Comparison of ENCODE assay signal across 19 cellular contexts in genomic region chr2:98522854-98523253, GRCh38.
DNase-seq lines count a peak whose midpoint lies in the region; ATAC-seq and TF ChIP-seq lines count a peak whose summit lies in the region.
"Had no signal": no experiment of that assay in that cellular context is flagged by ENCODE, and none has a peak within 500 bp of the region (broad histone marks: within the 10 kb centered on the region; RNA-seq: fewer than 3 reads in every experiment).

No MANE protein-coding gene starts in this region.

- CTCF ChIA-PET in A673 (lab: Charles Lee), result no interaction called here
- CTCF ChIA-PET in mammary epithelial cell (lab: Charles Lee; ENCODE audit: low non-redundant PET), result no interaction called here

- H3K27me3 Mint-ChIP-seq in endodermal cell (ENCODE audit: insufficient read depth), result no peaks in the 10 kb centered on the region

- BruUV-seq in A673 (replicated peaks; lab: Mats Ljungman, UMichigan) (no TSS peak), mammary epithelial cell (replicated peaks; lab: Mats Ljungman, UMichigan) (no TSS peak)

- H4K20me1 ChIP-seq in mammary epithelial cell (ENCODE audit: insufficient read depth, low read length), result no peaks in the 10 kb centered on the region

- in situ Hi-C loops in mammary epithelial cell (cut with MboI; ENCODE audit: low sequenced_read_pairs in 2 of 2), result no loop called here

- H3K4me1 ChIP-seq in A673 (ENCODE audit: insufficient read depth, low read length, poor library complexity, severe bottlenecking), result peaks cover 10% of the 10 kb centered on the region
- no peaks in the 10 kb centered on the region for H3K4me1 ChIP-seq in endodermal cell (ENCODE audit: control insufficient read depth, insufficient read depth, low read length)
- peaks cover 0 to 7% of the 10 kb centered on the region in 2 donors for H3K4me1 ChIP-seq in left lung
- H3K4me1 ChIP-seq in mammary epithelial cell (ENCODE audit: insufficient read depth, low read length), result no peaks in the 10 kb centered on the region

- no peak overlapping the region for H3K4me3 Mint-ChIP-seq in endodermal cell

- POLR2A ChIA-PET in A673 (lab: Charles Lee; ENCODE audit: low non-redundant PET), result no interaction called here

- no peaks in the 10 kb centered on the region for H3K27me3 ChIP-seq in A673 (replicated peaks; ENCODE audit: insufficient read depth, low read depth, low read length, poor library complexity)
- H3K27me3 ChIP-seq in endodermal cell (ENCODE audit: control insufficient read depth, insufficient read depth, low read length, poor library complexity, severe bottlenecking), result no peaks in the 10 kb centered on the region
- H3K27me3 ChIP-seq in left lung, result no peaks in the 10 kb centered on the region
- peaks cover 4% of the 10 kb centered on the region for H3K27me3 ChIP-seq in mammary epithelial cell (ENCODE audit: insufficient read depth, low read length)
- H3K27me3 ChIP-seq: SJCRH30 had no signal

- no peak for ATAC-seq in left lung

- dilution Hi-C loops in mammary epithelial cell (cut with HindIII; ENCODE audit: low sequenced_read_pairs), result no loop called here

- peak overlapping the region; percentile 33 for H3K27ac ChIP-seq in A673 (ENCODE audit: low read depth, low read length, poor library complexity, severe bottlenecking)
- H3K27ac ChIP-seq in endodermal cell (ENCODE audit: low read depth, low read length), result no peak overlapping the region
- no peak overlapping the region for H3K27ac ChIP-seq in left lung
- H3K27ac ChIP-seq in mammary epithelial cell (ENCODE audit: insufficient read depth, low read depth, low read length), result no peak overlapping the region
- H3K27ac ChIP-seq: C4-2B, KMS-11, SJCRH30 had no signal

- TF ChIP-seq CTCF in A673 (conservative IDR thresholded peaks at IDR 0.05; ENCODE audit: low read depth, low read length) (no peak), endodermal cell (conservative IDR thresholded peaks at IDR 0.05) (no peak), left lung (IDR thresholded peaks at IDR 0.05) (no peak), mammary epithelial cell (conservative IDR thresholded peaks at IDR 0.05 in 1 of 2, IDR thresholded peaks at IDR 0.05 in 1 of 2; ENCODE audit: extremely low read depth in 1 of 2, insufficient read depth in 1 of 2, low read depth in 1 of 2, low read length in 2 of 2) (no peak)

- intact Hi-C loops in A673 (cut with micrococcal nuclease; ENCODE audit: unreplicated experiment), result no loop called here
- intact Hi-C loops in left lung (cut with DNase I), result no loop called here
- intact Hi-C loops in mammary epithelial cell (cut with micrococcal nuclease), result no loop called here

- H3K36me3 ChIP-seq in A673 (ENCODE audit: insufficient read depth, low read length, poor library complexity, severe bottlenecking), result no peaks in the 10 kb centered on the region
- peaks cover 87% of the 10 kb centered on the region for H3K36me3 ChIP-seq in endodermal cell (ENCODE audit: control insufficient read depth, insufficient read depth, low read length)
- H3K36me3 ChIP-seq in left lung, result peaks cover 0 to 27% of the 10 kb centered on the region in 2 donors
- H3K36me3 ChIP-seq in mammary epithelial cell (ENCODE audit: insufficient read depth, low read length), result no peaks in the 10 kb centered on the region
- H3K36me3 ChIP-seq: SJCRH30 had no signal

- no peak overlapping the region for H2AFZ ChIP-seq in mammary epithelial cell (ENCODE audit: low read depth, low read length)

- no peak overlapping the region for H3K27ac Mint-ChIP-seq in endodermal cell

- H3K36me3 Mint-ChIP-seq in endodermal cell (ENCODE audit: low read depth), result peaks cover 61% of the 10 kb centered on the region

- H3K79me2 ChIP-seq in mammary epithelial cell (ENCODE audit: insufficient read depth, low read length), result no peaks in the 10 kb centered on the region

- H3K4me3 ChIP-seq in A673 (ENCODE audit: low read depth, low read length, poor library complexity, severe bottlenecking), result no peak overlapping the region
- H3K4me3 ChIP-seq in endodermal cell (ENCODE audit: low read length), result peak overlapping the region; percentile 36
- no peak overlapping the region for H3K4me3 ChIP-seq in left lung
- no peak overlapping the region for H3K4me3 ChIP-seq in mammary epithelial cell (replicated peaks in 1 of 3; ENCODE audit: insufficient read depth in 1 of 3, low read depth in 2 of 3, low read length in 3 of 3)
- H3K4me3 ChIP-seq: SJCRH30 had no signal

- H3K4me2 ChIP-seq in mammary epithelial cell (ENCODE audit: insufficient read depth, low read depth, low read length), result no peak overlapping the region
- H3K4me2 ChIP-seq: KMS-11 had no signal

- H3K9ac ChIP-seq in endodermal cell (ENCODE audit: extremely low read depth, low read length, poor library complexity, severe bottlenecking), result no peak overlapping the region
- no peak overlapping the region for H3K9ac ChIP-seq in mammary epithelial cell (ENCODE audit: insufficient read depth, low read length)
- H3K9ac ChIP-seq: KMS-11 had no signal

- H3K9me3 ChIP-seq in A673 (ENCODE audit: low read depth, low read length, poor library complexity, severe bottlenecking) (peaks cover 9% of the 10 kb centered on the region), endodermal cell (ENCODE audit: control insufficient read depth, low read length) (peaks cover 49% of the 10 kb centered on the region), left lung (no peaks in the 10 kb centered on the region), mammary epithelial cell (replicated peaks; ENCODE audit: insufficient read depth, low read length) (no peaks in the 10 kb centered on the region)

- 99 to 100% methylated on average over 2 of the region's 2 CpGs for WGBS in endodermal cell (ENCODE audit: insufficient coverage in 1 of 2, insufficient read length in 1 of 2), 2 experiments
- 94% methylated on average over 2 of the region's 2 CpGs for WGBS in mammary epithelial cell (ENCODE audit: low coverage, missing lambda C conversion rate)

- H3K4me1 Mint-ChIP-seq in endodermal cell, result peaks cover 14% of the 10 kb centered on the region

- DNase-seq in A673 (ENCODE audit: low spot score) (peak; percentile 68), amniotic epithelial cell (ENCODE audit: low read depth) (peak; percentile 24), endodermal cell (no peak), foreskin melanocyte (peak; percentile 22), left lung (no peak), mammary epithelial cell (no peak), DMS114 treated with DMSO at 0.1 percent for 48 hours (lab: John Stamatoyannopoulos, UW; ENCODE audit: unreplicated experiment) (no peak), NCI-H526 (lab: John Stamatoyannopoulos, UW) (no peak)
- DNase-seq: DMS79 treated with DMSO at 0.1 percent for 48 hours, H7, NCI-H1105, NCI-H146, NCI-H2029 treated with DMSO at 0.1 percent for 48 hours, NCI-H345, NCI-H524 treated with DMSO at 0.1 percent for 48 hours, OCI-M1, SJCRH30 had no signal

- peaks cover 25% of the 10 kb centered on the region for H3K9me3 Mint-ChIP-seq in endodermal cell

Comparison
In these comparisons a context has a peak if more than half of its experiments do, and no peak if none do; other contexts are left out.
1. DNase-seq: peak in A673 (single experiment), amniotic epithelial cell (single experiment) and foreskin melanocyte (single experiment); none in endodermal cell (single experiment), left lung (0 of 2), mammary epithelial cell (single experiment), DMS114 treated with DMSO at 0.1 percent for 48 hours (single experiment) and NCI-H526 (0 of 2).